In the genomic region with DNA sequence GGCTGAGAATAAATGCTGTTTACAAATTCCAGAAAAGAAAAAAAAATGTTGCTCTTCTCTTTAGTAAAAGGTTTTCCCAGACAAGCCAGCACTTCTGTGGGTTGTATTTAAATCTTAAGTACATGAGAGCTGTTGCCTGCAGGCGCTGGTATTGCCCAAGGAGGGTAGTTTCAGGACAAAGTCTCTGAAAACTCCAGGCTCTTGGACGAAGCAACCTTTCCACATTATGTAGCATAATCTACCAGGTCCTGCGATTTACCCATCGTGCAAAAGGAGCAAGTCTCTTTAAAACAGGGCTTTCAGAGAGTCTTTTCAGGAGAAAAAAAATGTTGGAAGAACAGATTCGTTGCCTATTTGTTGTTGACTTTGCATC, we compare ENCODE assay signal across 11 cellular contexts.
A peak's percentile ranks its signal among the peaks of the same experiment; 100 is the strongest.
DNase-seq lines count a peak whose midpoint lies in the region; ATAC-seq, FAIRE-seq and TF ChIP-seq lines count a peak whose summit lies in the region.
"Had no signal": no experiment of that assay in that cellular context is flagged by ENCODE, and none has a peak within 500 bp of the region (broad histone marks: within the 10 kb centered on the region; RNA-seq: fewer than 3 reads in every experiment).

No MANE protein-coding gene starts in this region.

- no peak for TF ChIP-seq POLR2A in uterus (IDR thresholded peaks at IDR 0.05)

- TF ChIP-seq CTCF in glutamatergic neuron (IDR thresholded peaks at IDR 0.05; ENCODE audit: partially characterized antibody, unreplicated experiment) (no peak), uterus (IDR thresholded peaks at IDR 0.05) (peak in 1 of 4 experiments; percentile 5)

- peaks cover 19% of the 10 kb centered on the region for H3K27me3 Mint-ChIP-seq in activated naive CD8-positive, alpha-beta T cell
- peaks cover 35% of the 10 kb centered on the region for H3K27me3 Mint-ChIP-seq in activated naive CD8-positive, alpha-beta T cell treated with anti-CD3 and anti-CD28 coated beads, Interleukin-2, amount 50 U/mL, for 24 hours
- H3K27me3 Mint-ChIP-seq in glutamatergic neuron (ENCODE audit: unreplicated experiment), result peaks cover 3% of the 10 kb centered on the region

- H3K4me3 ChIP-seq in uterus, result peak overlapping the region; percentile 29 to 47

- H3K27ac ChIP-seq in uterus, result peak overlapping the region; percentile 50 to 79
- H3K27ac ChIP-seq: upper lobe of left lung had no signal

- no peak for ATAC-seq in activated naive CD8-positive, alpha-beta T cell treated with anti-CD3 and anti-CD28 coated beads, Interleukin-2, amount 50 U/mL, for 24 hours
- ATAC-seq in HG03457 (IDR thresholded peaks at IDR 0.05; ENCODE audit: unreplicated experiment), result peak; percentile 8

- H3K4me1 Mint-ChIP-seq in activated naive CD8-positive, alpha-beta T cell (ENCODE audit: low read depth), result peaks cover 3% of the 10 kb centered on the region
- H3K4me1 Mint-ChIP-seq in activated naive CD8-positive, alpha-beta T cell treated with anti-CD3 and anti-CD28 coated beads, Interleukin-2, amount 50 U/mL, for 24 hours, result peaks cover 3% of the 10 kb centered on the region
- H3K4me1 Mint-ChIP-seq in glutamatergic neuron (ENCODE audit: low read depth, unreplicated experiment), result peaks cover 24% of the 10 kb centered on the region

- no peaks in the 10 kb centered on the region for H3K27me3 ChIP-seq in uterus
- H3K27me3 ChIP-seq: BE2C, upper lobe of left lung had no signal

- FAIRE-seq in GM19239 (lab: Jason Lieb, UNC), result no peak

- no peaks in the 10 kb centered on the region for H3K36me3 Mint-ChIP-seq in activated naive CD8-positive, alpha-beta T cell
- no peaks in the 10 kb centered on the region for H3K36me3 Mint-ChIP-seq in activated naive CD8-positive, alpha-beta T cell treated with anti-CD3 and anti-CD28 coated beads, Interleukin-2, amount 50 U/mL, for 24 hours (ENCODE audit: low read depth)
- H3K36me3 Mint-ChIP-seq in glutamatergic neuron (ENCODE audit: unreplicated experiment), result no peaks in the 10 kb centered on the region

- no peaks in the 10 kb centered on the region for H3K9me3 ChIP-seq in uterus
- H3K9me3 ChIP-seq: BE2C had no signal

- peak overlapping the region; percentile 79 for H3K4me3 Mint-ChIP-seq in activated naive CD8-positive, alpha-beta T cell
- no peak overlapping the region for H3K4me3 Mint-ChIP-seq in activated naive CD8-positive, alpha-beta T cell treated with anti-CD3 and anti-CD28 coated beads, Interleukin-2, amount 50 U/mL, for 24 hours
- H3K4me3 Mint-ChIP-seq in glutamatergic neuron (ENCODE audit: unreplicated experiment), result peak overlapping the region; percentile 92

- DNase-seq in activated naive CD8-positive, alpha-beta T cell treated with anti-CD3 and anti-CD28 coated beads, Interleukin-2, amount 50 U/mL, for 24 hours, result no peak
- no peak for DNase-seq in glutamatergic neuron
- DNase-seq in uterus, result no peak
- DNase-seq in hypothalamus (lab: John Stamatoyannopoulos, UW), result no peak
- DNase-seq in GM19239 (ENCODE audit: insufficient read length, low spot score), result no peak
- no peak for DNase-seq in HUDEP-2 (lab: John Stamatoyannopoulos, UW; ENCODE audit: unreplicated experiment in 76 of 76)
- DNase-seq: NCI-H510A treated with DMSO at 0.1 percent for 48 hours had no signal

- H3K27ac Mint-ChIP-seq in activated naive CD8-positive, alpha-beta T cell, result no peak overlapping the region
- H3K27ac Mint-ChIP-seq in activated naive CD8-positive, alpha-beta T cell treated with anti-CD3 and anti-CD28 coated beads, Interleukin-2, amount 50 U/mL, for 24 hours, result no peak overlapping the region
- peak overlapping the region; percentile 93 for H3K27ac Mint-ChIP-seq in glutamatergic neuron (ENCODE audit: unreplicated experiment)

- no peaks in the 10 kb centered on the region for H3K36me3 ChIP-seq in uterus
- H3K36me3 ChIP-seq: BE2C, upper lobe of left lung had no signal

- H3K9me3 Mint-ChIP-seq in activated naive CD8-positive, alpha-beta T cell (ENCODE audit: low read depth), result no peaks in the 10 kb centered on the region
- peaks cover 3% of the 10 kb centered on the region for H3K9me3 Mint-ChIP-seq in activated naive CD8-positive, alpha-beta T cell treated with anti-CD3 and anti-CD28 coated beads, Interleukin-2, amount 50 U/mL, for 24 hours
- H3K9me3 Mint-ChIP-seq in glutamatergic neuron (ENCODE audit: unreplicated experiment), result peaks cover 17% of the 10 kb centered on the region

- H3K4me1 ChIP-seq in uterus, result no peaks in the 10 kb centered on the region
- H3K4me1 ChIP-seq: BE2C had no signal

- intact Hi-C loops in uterus (cut with DNase I; ENCODE audit: low total_unique reads), result no loop called here
